In genomic region chr9:7273575-7273974, GRCh38 we compare ENCODE assay signal across 9 cellular contexts.
DNase-seq lines count a peak whose midpoint lies in the region; ATAC-seq and TF ChIP-seq lines count a peak whose summit lies in the region.
"Had no signal": no experiment of that assay in that cellular context is flagged by ENCODE, and none has a peak within 500 bp of the region (broad histone marks: within the 10 kb centered on the region; RNA-seq: fewer than 3 reads in every experiment).

No MANE protein-coding gene starts in this region.

- POLR2A ChIA-PET in PC-9 (lab: Charles Lee; ENCODE audit: unreplicated experiment), result no interaction called here

- no peak overlapping the region for H2AFZ ChIP-seq in PC-9

- H3K27me3 ChIP-seq in GM06990 (replicated peaks; ENCODE audit: control insufficient read depth, insufficient read depth, low read length) (no peaks in the 10 kb centered on the region; the same call in 1 of the 2 replicates), PC-9 (ENCODE audit: insufficient read depth, low read depth) (peaks cover 47% of the 10 kb centered on the region)

- no peaks in the 10 kb centered on the region for H3F3A ChIP-seq in PC-9 (ENCODE audit: insufficient read depth, low read depth)

- no peaks in the 10 kb centered on the region for H4K20me1 ChIP-seq in PC-9 (ENCODE audit: insufficient read depth)

- CTCF ChIA-PET in PC-9 (lab: Charles Lee), result no interaction called here

- no peaks in the 10 kb centered on the region for H3K9me2 ChIP-seq in PC-9 (ENCODE audit: insufficient read depth)

- H3K4me3 ChIP-seq in GM06990 (replicated peaks; ENCODE audit: low read depth, low read length) (no peak overlapping the region), PC-9 (no peak overlapping the region), fibroblast of mammary gland (ENCODE audit: control insufficient read depth, low read depth, low read length) (no peak overlapping the region)
- H3K4me3 ChIP-seq: SK-N-MC had no signal

- no peaks in the 10 kb centered on the region for H3K9me3 ChIP-seq in PC-9 (ENCODE audit: insufficient read depth, low read depth)

- no TSS peak for BruUV-seq in PC-9 (replicated peaks; lab: Mats Ljungman, UMichigan)

- H3K27ac ChIP-seq in PC-9, result no peak overlapping the region
- H3K27ac ChIP-seq: SK-N-MC had no signal

- TF ChIP-seq CTCF in GM06990 (IDR thresholded peaks at IDR 0.05; ENCODE audit: insufficient read depth, low read length, poor library complexity, severe bottlenecking) (peak; percentile 34), PC-9 (conservative IDR thresholded peaks at IDR 0.05) (peak; percentile 38; the same call in 1 of the 2 replicates), fibroblast of mammary gland (conservative IDR thresholded peaks at IDR 0.05; ENCODE audit: control insufficient read depth, insufficient read depth, low read depth, low read length) (peak; percentile 55)

- no peak for ATAC-seq in GM21825 (IDR thresholded peaks at IDR 0.05; ENCODE audit: unreplicated experiment)
- no peak for ATAC-seq in GM21447 (IDR thresholded peaks at IDR 0.05; ENCODE audit: unreplicated experiment)

- H3K79me2 ChIP-seq in PC-9 (ENCODE audit: low read depth), result no peaks in the 10 kb centered on the region

- no peaks in the 10 kb centered on the region for H3K4me1 ChIP-seq in PC-9 (replicated peaks; ENCODE audit: insufficient read depth)

- intact Hi-C loops in PC-9 (cut with micrococcal nuclease; ENCODE audit: unreplicated experiment), result no loop called here

- H3K36me3 ChIP-seq in GM06990 (ENCODE audit: control insufficient read depth, insufficient read depth, low read length) (no peaks in the 10 kb centered on the region), PC-9 (ENCODE audit: low read depth) (no peaks in the 10 kb centered on the region)

- H3K4me2 ChIP-seq in PC-9, result no peak overlapping the region

- no peak for DNase-seq in GM06990 (ENCODE audit: extremely low read depth, insufficient read length)
- DNase-seq in PC-9, result no peak
- peak; percentile 53 for DNase-seq in fibroblast of mammary gland (ENCODE audit: low read depth)
- peak; percentile 51 for DNase-seq in pons (ENCODE audit: low spot score)
- DNase-seq in H4 (ENCODE audit: low spot score), result no peak
- no peak for DNase-seq in islet precursor cell

Comparison
In these comparisons a context has a peak if more than half of its experiments do, and no peak if none do; other contexts are left out.
1. DNase-seq: peak in fibroblast of mammary gland (single experiment) and pons (single experiment); none in GM06990 (single experiment), PC-9 (0 of 2), H4 (single experiment) and islet precursor cell (single experiment).
2. Peak in every context shown above with its lines, with median percentiles within 50 percentile points of each other: CTCF ChIP-seq.